ENCODE assay signal across 13 cellular contexts in genomic region chr12:30415777-30416176, GRCh38.
DNase-seq lines count a peak whose midpoint lies in the region; ATAC-seq and TF ChIP-seq lines count a peak whose summit lies in the region.
"Had no signal": no experiment of that assay in that cellular context is flagged by ENCODE, and none has a peak within 500 bp of the region (broad histone marks: within the 10 kb centered on the region; RNA-seq: fewer than 3 reads in every experiment).

No MANE protein-coding gene starts in this region.

- TF ChIP-seq CTCF in RWPE2 (IDR thresholded peaks at IDR 0.05; ENCODE audit: poor library complexity, severe bottlenecking): no peak

- H3K36me3 ChIP-seq in ACC112 (ENCODE audit: insufficient read depth, low read length) (no peaks in the 10 kb centered on the region), RWPE2 (ENCODE audit: low read depth) (no peaks in the 10 kb centered on the region), MG63 (no peaks in the 10 kb centered on the region)
- H3K36me3 ChIP-seq: BLaER1 had no signal

- ATAC-seq in RWPE2 (ENCODE audit: low read depth) (no peak), left cardiac atrium (no peak)

- no peak overlapping the region for H3K4me3 ChIP-seq in ACC112 (ENCODE audit: low read depth, low read length)
- H3K4me3 ChIP-seq in RWPE2 (ENCODE audit: severe bottlenecking): no peak overlapping the region
- no peak overlapping the region for H3K4me3 ChIP-seq in MG63
- H3K4me3 ChIP-seq: BLaER1, GM23248 had no signal

- H3K79me2 ChIP-seq in ACC112 (ENCODE audit: control insufficient read depth, insufficient read depth, low read length, unreplicated experiment): no peaks in the 10 kb centered on the region

- peak overlapping the region; percentile 84; the same call in 1 of the 2 replicates for H3K27ac ChIP-seq in ACC112 (ENCODE audit: low read depth, low read length)
- H3K27ac ChIP-seq in RWPE2 (ENCODE audit: poor library complexity, severe bottlenecking): peak overlapping the region; percentile 77
- H3K27ac ChIP-seq in epithelial cell of prostate: peak overlapping the region; percentile 83
- no peak overlapping the region for H3K27ac ChIP-seq in substantia nigra (ENCODE audit: low read depth, low read length, poor library complexity, severe bottlenecking)
- H3K27ac ChIP-seq: BLaER1, GM23248 had no signal

- H3K9me3 ChIP-seq in RWPE2 (ENCODE audit: severe bottlenecking): no peaks in the 10 kb centered on the region
- H3K9me3 ChIP-seq in MG63: peaks cover 5% of the 10 kb centered on the region; the same call in 1 of the 2 replicates

- no peak overlapping the region for H2AFZ ChIP-seq in ACC112 (ENCODE audit: low read length, unreplicated experiment)
- H2AFZ ChIP-seq: GM23248 had no signal

- intact Hi-C loops in left cardiac atrium (cut with DNase I): no loop called here

- no peaks in the 10 kb centered on the region for H3K27me3 ChIP-seq in ACC112 (ENCODE audit: insufficient read depth, low read length)
- H3K27me3 ChIP-seq in RWPE2 (ENCODE audit: insufficient read depth, poor library complexity, severe bottlenecking): no peaks in the 10 kb centered on the region
- H3K27me3 ChIP-seq in MG63: no peaks in the 10 kb centered on the region
- H3K27me3 ChIP-seq: BLaER1 had no signal

- DNase-seq in RWPE2 (ENCODE audit: low spot score): no peak
- no peak for DNase-seq in epithelial cell of prostate (ENCODE audit: low read depth, low spot score)
- no peak for DNase-seq in MG63
- no peak for DNase-seq in substantia nigra (lab: John Stamatoyannopoulos, UW)
- no peak for DNase-seq in left cardiac atrium
- DNase-seq: CD4-positive, alpha-beta memory T cell; DMS153; DMS79; GDM1; GM23248; HCEC 1CT had no signal

- H3K4me1 ChIP-seq in ACC112 (ENCODE audit: control insufficient read depth, insufficient read depth, low read length, unreplicated experiment): peaks cover 49% of the 10 kb centered on the region
- peaks cover 24% of the 10 kb centered on the region for H3K4me1 ChIP-seq in RWPE2 (ENCODE audit: insufficient read depth, poor library complexity, severe bottlenecking)
- H3K4me1 ChIP-seq: BLaER1 had no signal
